27 cellular contexts compared by ENCODE assay signal in genomic region chrX:78437621-78438020, GRCh38.
"Had no signal": no experiment of that assay in that cellular context is flagged by ENCODE, and none has a peak within 500 bp of the region (broad histone marks: within the 10 kb centered on the region; RNA-seq: fewer than 3 reads in every experiment).

No MANE protein-coding gene starts in this region.

- H3K4me1 Mint-ChIP-seq: stimulated activated effector memory CD8-positive, alpha-beta T cell treated with anti-CD3 and anti-CD28 coated beads, Interleukin-12 subunit alpha, Interleukin-12 subunit beta, amount 100 ng/mL, for 72 hours; stimulated activated memory B cell treated with anti-CD40 and anti-IgM and Interleukin-4, amounts not matched to agents 10 μg/mL and 1 μg/mL and 100 μg/mL, for 72 hours; stimulated activated naive B cell treated with anti-CD40 and anti-IgM and Interleukin-4, amounts not matched to agents 10 μg/mL and 1 μg/mL and 100 μg/mL, for 72 hours; stimulated activated naive CD8-positive, alpha-beta T cell treated with anti-CD3 and anti-CD28 coated beads, Interleukin-15, amount 100 ng/mL, for 72 hours had no signal

- H3K4me1 ChIP-seq: stomach, suprapubic skin, testis, thyroid gland, tibial artery, tibial nerve, transverse colon, upper lobe of left lung, upper lobe of right lung, uterus, vagina had no signal

- H3K36me3 Mint-ChIP-seq: stimulated activated effector memory CD8-positive, alpha-beta T cell treated with anti-CD3 and anti-CD28 coated beads, Interleukin-12 subunit alpha, Interleukin-12 subunit beta, amount 100 ng/mL, for 72 hours; stimulated activated memory B cell treated with anti-CD40 and anti-IgM and Interleukin-4, amounts not matched to agents 10 μg/mL and 1 μg/mL and 100 μg/mL, for 72 hours; stimulated activated naive B cell treated with anti-CD40 and anti-IgM and Interleukin-4, amounts not matched to agents 10 μg/mL and 1 μg/mL and 100 μg/mL, for 72 hours had no signal

- H3K27ac ChIP-seq: stomach, suprapubic skin, testis, thoracic aorta, thyroid gland, tibial artery, tibial nerve, transverse colon, upper lobe of left lung, upper lobe of right lung, uterus, vagina had no signal

- FAIRE-seq: urothelium cell line had no signal

- H3K4me3 Mint-ChIP-seq: stimulated activated effector memory CD8-positive, alpha-beta T cell treated with anti-CD3 and anti-CD28 coated beads, Interleukin-12 subunit alpha, Interleukin-12 subunit beta, amount 100 ng/mL, for 72 hours; stimulated activated memory B cell treated with anti-CD40 and anti-IgM and Interleukin-4, amounts not matched to agents 10 μg/mL and 1 μg/mL and 100 μg/mL, for 72 hours; stimulated activated naive B cell treated with anti-CD40 and anti-IgM and Interleukin-4, amounts not matched to agents 10 μg/mL and 1 μg/mL and 100 μg/mL, for 72 hours; stimulated activated naive CD8-positive, alpha-beta T cell treated with anti-CD3 and anti-CD28 coated beads, Interleukin-15, amount 100 ng/mL, for 72 hours; stimulated activated naive CD8-positive, alpha-beta T cell treated with anti-CD3 and anti-CD28 coated beads, Interleukin-15, Interleukin-2, amounts not matched to agents 100 ng/mL and 50 ng/mL, for 24 hours had no signal

- H3K36me3 ChIP-seq: stomach, suprapubic skin, thoracic aorta, thyroid gland, tibial artery, tibial nerve, transverse colon, upper lobe of left lung, upper lobe of right lung, uterus, vagina had no signal

- ATAC-seq: stimulated activated effector memory CD8-positive, alpha-beta T cell treated with anti-CD3 and anti-CD28 coated beads, Interleukin-12 subunit alpha, Interleukin-12 subunit beta, amount 100 ng/mL, for 72 hours; stimulated activated memory B cell treated with anti-CD40 and anti-IgM and Interleukin-4, amounts not matched to agents 10 μg/mL and 1 μg/mL and 100 μg/mL, for 72 hours; stimulated activated naive B cell treated with anti-CD40 and anti-IgM and Interleukin-4, amounts not matched to agents 10 μg/mL and 1 μg/mL and 100 μg/mL, for 72 hours; stimulated activated naive CD8-positive, alpha-beta T cell treated with anti-CD3 and anti-CD28 coated beads, Interleukin-15, amount 100 ng/mL, for 72 hours; stimulated activated naive CD8-positive, alpha-beta T cell treated with anti-CD3 and anti-CD28 coated beads, Interleukin-15, Interleukin-2, amounts not matched to agents 100 U/mL and 50 U/mL, for 24 hours; upper lobe of right lung had no signal

- H3K9me3 ChIP-seq: stomach, suprapubic skin, testis, thoracic aorta, thyroid gland, tibial artery, tibial nerve, transverse colon, upper lobe of left lung, upper lobe of right lung, uterus, vagina had no signal

- H3K9me3 Mint-ChIP-seq: stimulated activated naive CD8-positive, alpha-beta T cell treated with anti-CD3 and anti-CD28 coated beads, Interleukin-15, Interleukin-2, amounts not matched to agents 100 ng/mL and 50 ng/mL, for 24 hours had no signal

- DNase-seq: stimulated activated CD4-positive, alpha-beta T cell treated with anti-CD3 and anti-CD28 coated beads, Interleukin-2, amount 100 ng/mL, for 48 hours; stimulated activated CD4-positive, alpha-beta T cell treated with anti-CD3 and anti-CD28 coated beads, Interleukin-4, amount 100 ng/mL, for 1 hour; stimulated activated CD4-positive, alpha-beta T cell treated with anti-CD3 and anti-CD28 coated beads, Interleukin-4, amount 100 ng/mL, for 24 hours; stimulated activated CD4-positive, alpha-beta T cell treated with anti-CD3 and anti-CD28 coated beads, Interleukin-4, amount 100 ng/mL, for 4 hours; stimulated activated CD8-positive, alpha-beta memory T cell treated with anti-CD3 and anti-CD28 coated beads, Interleukin-4, amount 100 ng/mL, for 48 hours; stimulated activated naive B cell treated with anti-CD40 and anti-IgM and Interleukin-4, amounts not matched to agents 10 μg/mL and 1 μg/mL and 100 μg/mL, for 72 hours; stimulated activated naive CD4-positive, alpha-beta T cell; stimulated activated naive CD4-positive, alpha-beta T cell treated with Interleukin-2 at 50 U/mL for 16 hours; stimulated activated naive CD8-positive, alpha-beta T cell treated with anti-CD3 and anti-CD28 coated beads, Interleukin-15, amount 100 ng/mL, for 72 hours; stimulated activated naive CD8-positive, alpha-beta T cell treated with anti-CD3 and anti-CD28 coated beads, Interleukin-15, Interleukin-2, amounts not matched to agents 100 U/mL and 50 U/mL, for 24 hours; stomach; substantia nigra; testis; thyroid gland; tibial artery; transverse colon; upper lobe of left lung; upper lobe of right lung; uterus had no signal

- H3K4me3 ChIP-seq: stomach, suprapubic skin, testis, thoracic aorta, thyroid gland, tibial artery, tibial nerve, transverse colon, upper lobe of left lung, upper lobe of right lung, uterus, vagina had no signal

- H3K27me3 Mint-ChIP-seq: stimulated activated memory B cell treated with anti-CD40 and anti-IgM and Interleukin-4, amounts not matched to agents 10 μg/mL and 1 μg/mL and 100 μg/mL, for 72 hours; stimulated activated naive B cell treated with anti-CD40 and anti-IgM and Interleukin-4, amounts not matched to agents 10 μg/mL and 1 μg/mL and 100 μg/mL, for 72 hours; stimulated activated naive CD8-positive, alpha-beta T cell treated with anti-CD3 and anti-CD28 coated beads, Interleukin-15, amount 100 ng/mL, for 72 hours; stimulated activated naive CD8-positive, alpha-beta T cell treated with anti-CD3 and anti-CD28 coated beads, Interleukin-15, Interleukin-2, amounts not matched to agents 100 ng/mL and 50 ng/mL, for 24 hours had no signal

- H3K27ac Mint-ChIP-seq: stimulated activated effector memory CD8-positive, alpha-beta T cell treated with anti-CD3 and anti-CD28 coated beads, Interleukin-12 subunit alpha, Interleukin-12 subunit beta, amount 100 ng/mL, for 72 hours; stimulated activated memory B cell treated with anti-CD40 and anti-IgM and Interleukin-4, amounts not matched to agents 10 μg/mL and 1 μg/mL and 100 μg/mL, for 72 hours; stimulated activated naive B cell treated with anti-CD40 and anti-IgM and Interleukin-4, amounts not matched to agents 10 μg/mL and 1 μg/mL and 100 μg/mL, for 72 hours; stimulated activated naive CD8-positive, alpha-beta T cell treated with anti-CD3 and anti-CD28 coated beads, Interleukin-15, amount 100 ng/mL, for 72 hours; stimulated activated naive CD8-positive, alpha-beta T cell treated with anti-CD3 and anti-CD28 coated beads, Interleukin-15, Interleukin-2, amounts not matched to agents 100 ng/mL and 50 ng/mL, for 24 hours had no signal

- H3K27me3 ChIP-seq: stomach, suprapubic skin, testis, thyroid gland, tibial artery, tibial nerve, transverse colon, upper lobe of left lung, upper lobe of right lung, uterus, vagina had no signal
